ENCODE assay signal across 23 cellular contexts in the genomic region with DNA sequence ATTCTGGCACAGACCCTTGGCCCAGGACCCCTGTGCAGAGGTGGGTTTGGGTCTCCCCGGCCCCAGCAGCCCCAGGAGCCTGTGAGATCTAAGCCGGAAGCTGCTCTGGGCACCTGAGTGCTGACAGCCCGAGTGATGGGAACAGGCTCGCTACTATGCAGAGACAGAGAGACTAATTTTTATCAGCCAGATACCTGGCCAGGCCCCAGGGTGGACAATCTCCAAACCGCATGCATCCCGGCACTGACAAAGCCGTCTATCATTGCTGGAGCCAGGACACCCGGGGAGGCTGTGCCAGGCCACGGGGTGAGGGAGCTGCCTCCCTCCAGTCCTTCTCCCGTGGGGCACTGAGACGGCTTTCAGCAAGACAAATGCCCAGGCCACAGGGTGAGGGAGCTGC. TPM values are rescaled to one million over a fixed set of nuclear protein-coding genes. Genes with fewer than 3 reads are reported as not detected.
DNase-seq lines count a peak whose midpoint lies in the region; ATAC-seq, FAIRE-seq and TF ChIP-seq lines count a peak whose summit lies in the region.
"Had no signal": no experiment of that assay in that cellular context is flagged by ENCODE, and none has a peak within 500 bp of the region (broad histone marks: within the 10 kb centered on the region; RNA-seq: fewer than 3 reads in every experiment).

No MANE protein-coding gene starts in this region.

- H2AFZ ChIP-seq in K562 (ENCODE audit: low read depth, low read length): no peak overlapping the region
- H2AFZ ChIP-seq: PC-9 had no signal

- peak overlapping the region in 1 of 2 experiments; percentile 45; a peak in 1 of 4 replicates for H3K9ac ChIP-seq in K562 (ENCODE audit: insufficient read depth in 1 of 2, low read depth in 2 of 2, low read length in 2 of 2)
- H3K9ac ChIP-seq: BLaER1 treated with 17β-estradiol and CSF1 and Interleukin-3, amounts not matched to agents 10 nM and 100 nM had no signal

- TF ChIP-seq POLR2A in K562 (conservative IDR thresholded peaks at IDR 0.05) (no peak), erythroblast (IDR thresholded peaks at IDR 0.05; ENCODE audit: low read length) (no peak)

- H3K9me3 ChIP-seq in K562 (replicated peaks; ENCODE audit: control insufficient read depth, insufficient read depth, low read depth, low read length) (peaks cover 2% of the 10 kb centered on the region; the same call in 1 of the 2 replicates), right cardiac atrium (ENCODE audit: control insufficient read depth, low read length) (no peaks in the 10 kb centered on the region)
- H3K9me3 ChIP-seq: BLaER1 treated with 17β-estradiol and CSF1 and Interleukin-3, amounts not matched to agents 10 nM and 100 nM; Caco-2 had no signal

- no peak for TF ChIP-seq CTCF in K562 (IDR thresholded peaks at IDR 0.05 in 2 of 3, conservative IDR thresholded peaks at IDR 0.05 in 1 of 3; ENCODE audit: insufficient read depth in 2 of 3, low read depth in 1 of 3, low read length in 3 of 3)

- CTCF ChIA-PET in K562 (lab: Yijun Ruan, JAX; ENCODE audit: low intra/inter-chr PET ratio): no interaction called here

- H3K27me3 ChIP-seq in K562 (ENCODE audit: control insufficient read depth in 2 of 2, insufficient read depth in 2 of 2, low read length in 2 of 2): no peaks in the 10 kb centered on the region
- H3K27me3 ChIP-seq in right cardiac atrium (ENCODE audit: control insufficient read depth, insufficient read depth): no peaks in the 10 kb centered on the region

- H3K4me3 Mint-ChIP-seq in stimulated activated naive CD8-positive, alpha-beta T cell treated with anti-CD3 and anti-CD28 coated beads, Interleukin-15, amount 100 ng/mL, for 72 hours: no peak overlapping the region
- H3K4me3 Mint-ChIP-seq: CD4-positive, alpha-beta memory T cell had no signal

- peaks cover 76% of the 10 kb centered on the region for H3K79me2 ChIP-seq in K562 (ENCODE audit: control insufficient read depth, insufficient read depth, low read length)

- peaks cover 3% of the 10 kb centered on the region for H3K4me1 Mint-ChIP-seq in stimulated activated naive CD8-positive, alpha-beta T cell treated with anti-CD3 and anti-CD28 coated beads, Interleukin-15, amount 100 ng/mL, for 72 hours

- peak; percentile 12 for ATAC-seq in stimulated activated naive CD8-positive, alpha-beta T cell treated with anti-CD3 and anti-CD28 coated beads, Interleukin-15, amount 100 ng/mL, for 72 hours
- ATAC-seq in stimulated activated naive CD8-positive, alpha-beta T cell treated with anti-CD3 and anti-CD28 coated beads, Interleukin-15, Interleukin-2, amounts not matched to agents 100 U/mL and 50 U/mL, for 24 hours: no peak
- ATAC-seq in K562 (no peak), right cardiac atrium (peak in 1 of 2 donors; percentile 37), GM21381 (IDR thresholded peaks at IDR 0.05; ENCODE audit: unreplicated experiment) (no peak)

- TF ChIP-seq EP300 in K562 (IDR thresholded peaks at IDR 0.05; ENCODE audit: low read length): no peak

- peaks cover 8% of the 10 kb centered on the region for H3K9me1 ChIP-seq in K562 (ENCODE audit: control insufficient read depth, insufficient read depth, low read length)

- TF ChIP-seq RAD21 in K562 (CRISPR knock-in tag; conservative IDR thresholded peaks at IDR 0.05 in 1 of 2, IDR thresholded peaks at IDR 0.05 in 1 of 2): no peak

- in situ Hi-C loops in K562 (cut with MboI): no loop called here

- no peak overlapping the region for H3K4me2 ChIP-seq in K562 (ENCODE audit: insufficient read depth, low read length)
- H3K4me2 ChIP-seq: PC-9 had no signal

- H3K4me3 ChIP-seq in K562 (no peak overlapping the region), right cardiac atrium (ENCODE audit: low read length) (no peak overlapping the region)
- H3K4me3 ChIP-seq: BLaER1 treated with 17β-estradiol and CSF1 and Interleukin-3, amounts not matched to agents 10 nM and 100 nM; PC-9 had no signal

- no peak for FAIRE-seq in K562 (lab: Jason Lieb, UNC)

- H3K9me3 Mint-ChIP-seq in stimulated activated naive CD8-positive, alpha-beta T cell treated with anti-CD3 and anti-CD28 coated beads, Interleukin-15, amount 100 ng/mL, for 72 hours: no peaks in the 10 kb centered on the region
- H3K9me3 Mint-ChIP-seq: CD4-positive, alpha-beta memory T cell had no signal

- intact Hi-C loops in K562 (cut with micrococcal nuclease): no loop called here
- intact Hi-C loops in right cardiac atrium (cut with DNase I): no loop called here

- no TSS peak for BruUV-seq in K562 (replicated peaks; lab: Mats Ljungman, UMichigan)

- no peak for DNase-seq in stimulated activated naive CD8-positive, alpha-beta T cell treated with anti-CD3 and anti-CD28 coated beads, Interleukin-15, amount 100 ng/mL, for 72 hours
- no peak for DNase-seq in stimulated activated naive CD8-positive, alpha-beta T cell treated with anti-CD3 and anti-CD28 coated beads, Interleukin-15, Interleukin-2, amounts not matched to agents 100 U/mL and 50 U/mL, for 24 hours
- no peak for DNase-seq in K562 (ENCODE audit: extremely low read depth in 1 of 4, low spot score in 3 of 4)
- DNase-seq in right cardiac atrium: peak in 2 of 3 donors; percentile 29 to 51
- DNase-seq in NCI-H146 (lab: John Stamatoyannopoulos, UW): no peak
- DNase-seq in erythroblast (lab: John Stamatoyannopoulos, UW): no peak
- DNase-seq: ACHN, Caco-2, DMS 273 treated with DMSO at 0.1 percent for 48 hours, DMS79 treated with DMSO at 0.1 percent for 48 hours, Kasumi-1, MM.1S, NCI-H1048, NCI-H1417 treated with DMSO at 0.1 percent for 48 hours, NCI-H1930, NCI-H510A, NCI-H748 treated with DMSO at 0.1 percent for 48 hours, PC-9, RPMI8226, SIG-M5 had no signal

- H3K27me3 Mint-ChIP-seq in stimulated activated naive CD8-positive, alpha-beta T cell treated with anti-CD3 and anti-CD28 coated beads, Interleukin-15, amount 100 ng/mL, for 72 hours: peaks cover 6% of the 10 kb centered on the region

- H3K36me3 ChIP-seq in K562 (ENCODE audit: control insufficient read depth, insufficient read depth, low read length): peaks cover 71% of the 10 kb centered on the region; the same call in 2 of the 3 replicates

- H3K4me1 ChIP-seq in K562 (replicated peaks in 1 of 2; ENCODE audit: control insufficient read depth in 2 of 2, insufficient read depth in 2 of 2, low read length in 2 of 2) (peaks cover 12 to 51% of the 10 kb centered on the region in 2 experiments; a peak in 4 of 5 replicates), right cardiac atrium (ENCODE audit: control insufficient read depth, insufficient read depth, low read length) (no peaks in the 10 kb centered on the region)
- H3K4me1 ChIP-seq: Caco-2 had no signal

- 87% methylated on average over 10 of the region's 11 CpGs for WGBS in K562 (ENCODE audit: insufficient coverage, low coverage, missing lambda C conversion rate)
- WGBS in right cardiac atrium: 43% methylated on average over 11 of the region's 11 CpGs

- H3K27ac ChIP-seq in K562 (ENCODE audit: extremely low read depth, low read depth, low read length) (no peak overlapping the region), right cardiac atrium (ENCODE audit: low read length) (no peak overlapping the region)
- H3K27ac ChIP-seq: PC-9 had no signal

- POLR2A ChIA-PET in K562 (lab: Yijun Ruan, JAX): interaction anchor here (0.5 kb wide), 1 partner anchor 175 kb away, joined by 3 read pairs; no protein-coding TSS in a partner anchor

- peaks cover 15% of the 10 kb centered on the region for H4K20me1 ChIP-seq in K562 (replicated peaks; ENCODE audit: control insufficient read depth, insufficient read depth, low read length)

- peak overlapping the region in 1 of 2 donors; percentile 54 for H3K27ac Mint-ChIP-seq in stimulated activated naive CD8-positive, alpha-beta T cell treated with anti-CD3 and anti-CD28 coated beads, Interleukin-15, amount 100 ng/mL, for 72 hours

TF ChIP-seq in K562, 482 proteins besides CTCF, POLR2A, EP300 and RAD21:
- TF ChIP-seq, protein P1, sequence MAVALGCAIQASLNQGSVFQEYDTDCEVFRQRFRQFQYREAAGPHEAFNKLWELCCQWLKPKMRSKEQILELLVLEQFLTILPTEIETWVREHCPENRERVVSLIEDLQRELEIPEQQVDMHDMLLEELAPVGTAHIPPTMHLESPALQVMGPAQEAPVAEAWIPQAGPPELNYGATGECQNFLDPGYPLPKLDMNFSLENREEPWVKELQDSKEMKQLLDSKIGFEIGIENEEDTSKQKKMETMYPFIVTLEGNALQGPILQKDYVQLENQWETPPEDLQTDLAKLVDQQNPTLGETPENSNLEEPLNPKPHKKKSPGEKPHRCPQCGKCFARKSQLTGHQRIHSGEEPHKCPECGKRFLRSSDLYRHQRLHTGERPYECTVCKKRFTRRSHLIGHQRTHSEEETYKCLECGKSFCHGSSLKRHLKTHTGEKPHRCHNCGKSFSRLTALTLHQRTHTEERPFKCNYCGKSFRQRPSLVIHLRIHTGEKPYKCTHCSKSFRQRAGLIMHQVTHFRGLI (CRISPR knock-in tag; IDR thresholded peaks at IDR 0.05): no peak
- TF ChIP-seq POLR2G (IDR thresholded peaks at IDR 0.05; ENCODE audit: low read depth, low read length): peak; percentile 54; the same call in 1 of the 2 replicates

RNA-seq across cellular contexts. Expression of a gene that starts 25.0 kb away (rescaled TPM):
- total RNA-seq in K562 (2011; cell fraction: chromatin; rRNA removed; ENCODE audit: low replicate concordance): 73.4 and 198 TPM in 2 replicates
- total RNA-seq in K562 (2011; cell fraction: nucleolus; rRNA removed): 67.4 and 69.3 TPM in 2 replicates
- 45.3 and 67.3 TPM in 2 replicates for total RNA-seq in K562 (2011; cell fraction: nucleoplasm; rRNA removed)
- total RNA-seq in K562 (2014; rRNA removed) (13.5 and 20.8 TPM in 2 replicates), K562 (2014; rRNA removed; fragmentation: Illumina TruSeq; extraction: Trizol) (3.9 and 5.9 TPM in 2 replicates), K562 (2015; rRNA removed; fragmentation: Illumina TruSeq; extraction: Trizol) (6.7 and 7.8 TPM in 2 replicates), K562 (2021) (114 and 145 TPM in 2 replicates), right cardiac atrium (1 to 10 TPM; 5.6 to 8.5 (median 6.9) TPM)
- polyA plus RNA-seq in K562 (2011; rRNA removed) (6.4 and 11.3 TPM in 2 replicates), K562 (2014; fragmentation: Illumina TruSeq; extraction: Trizol) (24.2 and 46.3 TPM in 2 replicates), K562 (2014; fragmentation: Nextera tagmentation; extraction: Ambion mirVana) (1 to 10 TPM; 2.3 to 2.7 TPM), K562 (2014; rRNA removed) (34.3 and 35.3 TPM in 2 replicates), right cardiac atrium (7.3 TPM)
- polyA plus RNA-seq in K562 (2011; cell fraction: cytosol; rRNA removed): 5.6 and 15.0 TPM in 2 replicates
- polyA plus RNA-seq in K562 (2011; cell fraction: nucleus; rRNA removed): 67.2 and 126 TPM in 2 replicates
- polyA plus RNA-seq in K562 (2012): 55.0 and 86.5 TPM in 2 replicates
- polyA minus RNA-seq in K562 (2011; rRNA and poly(A)+ RNA removed): 9.5 and 9.7 TPM in 2 replicates
- polyA minus RNA-seq in K562 (2011; cell fraction: cytosol; rRNA and poly(A)+ RNA removed): 32.1 and 46.1 TPM in 2 replicates
- polyA minus RNA-seq in K562 (2011; cell fraction: nucleus; rRNA and poly(A)+ RNA removed): 21.1 and 34.5 TPM in 2 replicates

Comparison
In these comparisons a context has a peak if more than half of its experiments do, and no peak if none do; other contexts are left out.
1. DNase-seq: peak in right cardiac atrium (2 of 3); none in stimulated activated naive CD8-positive, alpha-beta T cell treated with anti-CD3 and anti-CD28 coated beads, Interleukin-15, amount 100 ng/mL, for 72 hours (0 of 2), stimulated activated naive CD8-positive, alpha-beta T cell treated with anti-CD3 and anti-CD28 coated beads, Interleukin-15, Interleukin-2, amounts not matched to agents 100 U/mL and 50 U/mL, for 24 hours (single experiment), K562 (0 of 4), NCI-H146 (single experiment) and erythroblast (0 of 2).